Comparison of ENCODE assay signal across 9 cellular contexts in the genomic region with DNA sequence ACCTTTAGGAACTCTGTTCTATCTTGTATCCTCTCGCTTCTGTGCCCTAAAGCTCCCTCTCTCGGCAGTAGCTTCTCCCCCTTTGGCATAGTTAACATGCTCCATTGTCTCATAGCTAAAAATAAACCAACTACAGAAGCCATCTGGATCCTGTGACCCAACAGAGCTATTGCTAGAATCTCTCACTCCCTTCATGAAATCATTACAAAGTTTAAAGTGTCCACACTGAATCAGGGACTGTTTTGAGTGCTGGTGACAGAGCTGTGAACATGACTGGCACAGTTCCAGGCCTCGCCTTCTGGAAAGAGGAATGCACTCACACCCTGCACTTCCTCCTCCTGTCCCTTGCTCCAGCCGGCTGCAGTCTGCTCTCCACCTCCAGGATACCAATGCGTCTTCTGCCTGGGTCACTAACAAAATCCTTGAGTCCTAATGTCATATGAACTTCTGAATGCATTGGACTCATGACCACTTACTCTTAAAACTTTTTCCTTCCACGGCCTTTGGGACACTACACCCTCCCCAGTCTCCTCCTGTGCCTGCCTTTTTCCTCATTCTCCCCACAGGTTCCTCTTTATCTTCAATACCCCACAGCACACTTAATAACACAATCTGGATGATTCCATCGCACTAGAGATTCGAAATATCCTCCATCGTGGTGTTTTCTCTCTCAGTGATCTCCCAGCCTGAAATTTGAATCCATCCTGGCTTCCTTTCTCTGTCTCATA. TPM values are rescaled to one million over a fixed set of nuclear protein-coding genes. Genes with fewer than 3 reads are reported as not detected.
DNase-seq lines count a peak whose midpoint lies in the region; ATAC-seq and TF ChIP-seq lines count a peak whose summit lies in the region.
"Had no signal": no experiment of that assay in that cellular context is flagged by ENCODE, and none has a peak within 500 bp of the region (broad histone marks: within the 10 kb centered on the region; RNA-seq: fewer than 3 reads in every experiment).

No MANE protein-coding gene starts in this region.

- H2AFZ ChIP-seq in osteoblast (ENCODE audit: low read length) = no peak overlapping the region

- H4K20me1 ChIP-seq in osteoblast (ENCODE audit: insufficient read depth, low read length) = no peaks in the 10 kb centered on the region

- BruUV-seq in Calu3 (replicated peaks; lab: Mats Ljungman, UMichigan) = no TSS peak

- no peaks in the 10 kb centered on the region for H3K79me2 ChIP-seq in osteoblast (ENCODE audit: insufficient read depth, low read length)

- no peak overlapping the region for H3K27ac ChIP-seq in osteoblast (ENCODE audit: low read depth, low read length)
- H3K27ac ChIP-seq: SJSA1 had no signal

- no peaks in the 10 kb centered on the region for H3K36me3 ChIP-seq in osteoblast (ENCODE audit: insufficient read depth, low read length)
- H3K36me3 ChIP-seq: SJSA1 had no signal

- no peak overlapping the region for H3K4me3 ChIP-seq in osteoblast (ENCODE audit: insufficient read depth, low read length)
- H3K4me3 ChIP-seq: SJSA1 had no signal

- H3K27ac Mint-ChIP-seq in Calu3 (ENCODE audit: unreplicated experiment) = no peak overlapping the region

- H3K9me3 ChIP-seq in osteoblast (ENCODE audit: low read depth, low read length) = no peaks in the 10 kb centered on the region
- H3K9me3 ChIP-seq: SJSA1 had no signal

- H3K27me3 ChIP-seq in osteoblast (ENCODE audit: insufficient read depth, low read length) = no peaks in the 10 kb centered on the region
- H3K27me3 ChIP-seq: SJSA1 had no signal

- TF ChIP-seq CTCF in Calu3 (IDR thresholded peaks at IDR 0.05; ENCODE audit: unreplicated experiment) (no peak), osteoblast (IDR thresholded peaks at IDR 0.05; ENCODE audit: extremely low read depth, low read depth, low read length) (no peak)

- peak; percentile 86 for DNase-seq in Calu3
- peak; percentile 4 to 56 for DNase-seq in NCI-H446 (lab: John Stamatoyannopoulos, UW)
- DNase-seq in nucleus accumbens (lab: John Stamatoyannopoulos, UW) = peak in 31 of 56 donors; percentile 1 to 64 (median 24)
- DNase-seq in stimulated activated naive CD4-positive, alpha-beta T cell (lab: John Stamatoyannopoulos, UW) = no peak
- no peak for DNase-seq in osteoblast (ENCODE audit: insufficient read length, low spot score, missing footprints)
- DNase-seq in stimulated activated CD4-positive, alpha-beta T cell treated with anti-CD3 and anti-CD28 coated beads, Interleukin-2, amount 100 ng/mL, for 24 hours = no peak
- DNase-seq in T-helper 1 cell = no peak

- peaks cover 14% of the 10 kb centered on the region for H3K4me1 Mint-ChIP-seq in Calu3 (ENCODE audit: low read depth, unreplicated experiment)

- CTCF ChIA-PET in Calu3 (lab: Charles Lee) = interaction anchor here (0.9 to 1.2 kb wide), 3 partner anchors 8 to 53 kb away, joined by 4 to 6 read pairs (median 6); no protein-coding TSS in a partner anchor

- peak; percentile 97 for ATAC-seq in esophagus mucosa

- H3K27me3 Mint-ChIP-seq in Calu3 (ENCODE audit: unreplicated experiment) = no peaks in the 10 kb centered on the region

- H3K4me3 Mint-ChIP-seq in Calu3 (ENCODE audit: low read depth, unreplicated experiment) = no peak overlapping the region

- no peaks in the 10 kb centered on the region for H3K4me1 ChIP-seq in osteoblast (ENCODE audit: insufficient read depth, low read length)
- H3K4me1 ChIP-seq: SJSA1 had no signal

- peaks cover 10% of the 10 kb centered on the region for H3K36me3 Mint-ChIP-seq in Calu3 (ENCODE audit: insufficient read depth, unreplicated experiment)

- H3K9me3 Mint-ChIP-seq in Calu3 (ENCODE audit: low read depth, unreplicated experiment) = peaks cover 2% of the 10 kb centered on the region

- no peak overlapping the region for H3K4me2 ChIP-seq in osteoblast (ENCODE audit: insufficient read depth, low read length)

- intact Hi-C loops in Calu3 (cut with micrococcal nuclease; ENCODE audit: unreplicated experiment) = loop anchor here (2.0 kb wide), 1 partner anchor 40 kb away; no protein-coding TSS in a partner anchor

RNA-seq across cellular contexts. Expression of a gene that starts 13.2 kb away (rescaled TPM):
- total RNA-seq in Calu3 (2022) (75.3 and 98.1 TPM in 2 replicates), esophagus mucosa (56.5 TPM), osteoblast (2.9 and 4.7 TPM in 2 replicates)
- total RNA-seq: SJSA1 had no signal

Comparison
In these comparisons a context has a peak if more than half of its experiments do, and no peak if none do; other contexts are left out.
1. DNase-seq: peak in Calu3 (single experiment), NCI-H446 (2 of 2) and nucleus accumbens (31 of 56); none in stimulated activated naive CD4-positive, alpha-beta T cell (0 of 6), osteoblast (single experiment), stimulated activated CD4-positive, alpha-beta T cell treated with anti-CD3 and anti-CD28 coated beads, Interleukin-2, amount 100 ng/mL, for 24 hours (0 of 2) and T-helper 1 cell (0 of 5).
2. RNA of a gene that starts 13.2 kb away (total RNA-seq): 75.3 to 98.1 TPM in Calu3 and 56.5 TPM in esophagus mucosa (single experiment); 2.9 to 4.7 TPM in osteoblast; every median in the first group is over 10 times any median in the second.